ENCODE assay signal across 19 cellular contexts in genomic region chr13:20499986-20500385, GRCh38. TPM values are rescaled to one million over a fixed set of nuclear protein-coding genes. Genes with fewer than 3 reads are reported as not detected.
DNase-seq lines count a peak whose midpoint lies in the region; ATAC-seq and TF ChIP-seq lines count a peak whose summit lies in the region.
"Had no signal": no experiment of that assay in that cellular context is flagged by ENCODE, and none has a peak within 500 bp of the region (broad histone marks: within the 10 kb centered on the region; RNA-seq: fewer than 3 reads in every experiment).

No MANE protein-coding gene starts in this region.

- peak; percentile 24 for DNase-seq in EL
- peak; percentile 28 for DNase-seq in HT1080 (ENCODE audit: low read depth)
- peak; percentile 15 for DNase-seq in astrocyte of the spinal cord (ENCODE audit: low read depth, low spot score)
- no peak for DNase-seq in nephron progenitor cell
- DNase-seq in pons (ENCODE audit: low spot score), result no peak
- DNase-seq in NCI-H146 (lab: John Stamatoyannopoulos, UW), result no peak
- DNase-seq: Caco-2; CD4-positive, alpha-beta memory T cell; DMS 273 treated with DMSO at 0.1 percent for 48 hours; GF-D8; NCI-H1105 treated with DMSO at 0.1 percent for 48 hours; NCI-H1694; NCI-H446; NCI-H526 had no signal

- in situ Hi-C loops in astrocyte of the spinal cord (cut with HindIII; ENCODE audit: low sequenced_read_pairs), result loop anchor here (25.0 kb wide), 1 partner anchor 313 kb away; the partner anchor contains the start of gene GJB2

- TF ChIP-seq CTCF in astrocyte of the spinal cord (IDR thresholded peaks at IDR 0.05; ENCODE audit: low read depth, low read length) (no peak), nephron progenitor cell (IDR thresholded peaks at IDR 0.05) (no peak)

- H3K36me3 Mint-ChIP-seq in nephron progenitor cell (ENCODE audit: low read depth), result no peaks in the 10 kb centered on the region

- no peak for ATAC-seq in GM21528 (IDR thresholded peaks at IDR 0.05; ENCODE audit: low FRiP score, unreplicated experiment)
- ATAC-seq: Right ventricle myocardium inferior had no signal

- H3K9me3 Mint-ChIP-seq in nephron progenitor cell, result peaks cover 19% of the 10 kb centered on the region

- no peak overlapping the region for H3K27ac Mint-ChIP-seq in nephron progenitor cell

- H3K4me3 Mint-ChIP-seq in nephron progenitor cell, result no peak overlapping the region
- H3K4me3 Mint-ChIP-seq: CD4-positive, alpha-beta memory T cell; IgD-negative memory B cell had no signal

- no peak overlapping the region for H3K4me3 ChIP-seq in astrocyte of the spinal cord (ENCODE audit: low read depth, low read length)
- H3K4me3 ChIP-seq: BLaER1 treated with 17β-estradiol and CSF1 and Interleukin-3, amounts not matched to agents 10 nM and 100 nM had no signal

- H3K4me1 Mint-ChIP-seq in nephron progenitor cell, result no peaks in the 10 kb centered on the region

- peaks cover 8% of the 10 kb centered on the region for H3K27me3 Mint-ChIP-seq in nephron progenitor cell (ENCODE audit: low read depth, poor library complexity)
- H3K27me3 Mint-ChIP-seq: CD4-positive, alpha-beta memory T cell; IgD-negative memory B cell had no signal

RNA-seq across cellular contexts. Expression of gene CRYL1, which starts 25.7 kb away (rescaled TPM):
- total RNA-seq in HT1080 (2014; rRNA removed; shearing (Covaris generic)), result 8.8 and 13.5 TPM in 2 replicates
- 24.5 and 24.6 TPM in 2 replicates for polyA plus RNA-seq in HT1080 (2015; cell fraction: cytosol; rRNA removed)
- 11.5 and 12.3 TPM in 2 replicates for polyA plus RNA-seq in HT1080 (2015; cell fraction: nucleus; rRNA removed)
- total RNA-seq: OCI-LY7 had no signal

Comparison
In these comparisons a context has a peak if more than half of its experiments do, and no peak if none do; other contexts are left out.
1. DNase-seq: peak in EL (single experiment), HT1080 (single experiment) and astrocyte of the spinal cord (single experiment); none in nephron progenitor cell (single experiment), pons (single experiment) and NCI-H146 (single experiment).